29 cellular contexts compared by ENCODE assay signal in genomic region chr16:76235025-76235424, GRCh38. TPM values are rescaled to one million over a fixed set of nuclear protein-coding genes. Genes with fewer than 3 reads are reported as not detected.
A peak's percentile ranks its signal among the peaks of the same experiment; 100 is the strongest.
DNase-seq lines count a peak whose midpoint lies in the region; ATAC-seq and TF ChIP-seq lines count a peak whose summit lies in the region.
"Had no signal": no experiment of that assay in that cellular context is flagged by ENCODE, and none has a peak within 500 bp of the region (broad histone marks: within the 10 kb centered on the region; RNA-seq: fewer than 3 reads in every experiment).

No MANE protein-coding gene starts in this region.

- no peak for TF ChIP-seq POLR2A in IMR-90 (IDR thresholded peaks at IDR 0.05; ENCODE audit: low read depth, low read length)

- no peak overlapping the region for H3K9ac ChIP-seq in IMR-90 (ENCODE audit: low read depth, low read length)
- H3K9ac ChIP-seq in neuronal stem cell (ENCODE audit: low read depth, low read length, poor library complexity): peak overlapping the region; percentile 21
- H3K9ac ChIP-seq: GM23248 had no signal

- H4K8ac ChIP-seq in IMR-90 (ENCODE audit: low read depth in 2 of 2, low read length in 2 of 2): no peak overlapping the region
- H4K8ac ChIP-seq in neuronal stem cell (ENCODE audit: low read depth, low read length): peak overlapping the region; percentile 3

- H4K20me1 ChIP-seq in IMR-90 (ENCODE audit: insufficient read depth, low read length): no peaks in the 10 kb centered on the region

- H2BK120ac ChIP-seq in IMR-90 (ENCODE audit: low read depth, low read length) (no peak overlapping the region), neuronal stem cell (ENCODE audit: low read depth, low read length) (no peak overlapping the region)

- no peak overlapping the region for H3K23ac ChIP-seq in IMR-90 (ENCODE audit: low read depth, low read length)
- H3K23ac ChIP-seq in neuronal stem cell (ENCODE audit: low read depth, low read length, poor library complexity): peak overlapping the region; percentile 55

- in situ Hi-C loops in IMR-90 (cut with MboI; ENCODE audit: low sequenced_read_pairs): no loop called here

- intact Hi-C loops in IMR-90 (cut with micrococcal nuclease): no loop called here

- no peak overlapping the region for H3K4me2 ChIP-seq in IMR-90 (ENCODE audit: low read depth, low read length)
- no peak overlapping the region for H3K4me2 ChIP-seq in neuronal stem cell (ENCODE audit: insufficient read depth, low read length, poor library complexity, severe bottlenecking)

- H3K56ac ChIP-seq in IMR-90 (ENCODE audit: extremely low read depth, insufficient read depth, low read length): no peak overlapping the region

- H2BK15ac ChIP-seq in IMR-90 (ENCODE audit: low read depth, low read length) (no peak overlapping the region), neuronal stem cell (ENCODE audit: low read length) (no peak overlapping the region)

- H3K36me3 ChIP-seq in IMR-90 (ENCODE audit: control insufficient read depth, insufficient read depth, low read length) (no peaks in the 10 kb centered on the region), neuronal stem cell (replicated peaks in 1 of 2; ENCODE audit: control insufficient read depth in 2 of 2, insufficient read depth in 2 of 2, low read length in 2 of 2) (no peaks in the 10 kb centered on the region)
- H3K36me3 ChIP-seq: Peyer's patch had no signal

- H3K79me1 ChIP-seq in IMR-90 (ENCODE audit: low read depth in 1 of 2, low read length in 2 of 2) (no peaks in the 10 kb centered on the region), neuronal stem cell (ENCODE audit: low read depth, low read length) (peaks cover 2% of the 10 kb centered on the region)

- CTCF ChIA-PET in IMR-90 (lab: Yijun Ruan, JAX): no interaction called here

- no peak overlapping the region for H4K91ac ChIP-seq in IMR-90 (ENCODE audit: insufficient read depth, low read depth, low read length)
- H4K91ac ChIP-seq in neuronal stem cell (ENCODE audit: low read depth, low read length, poor library complexity): no peak overlapping the region

- peaks cover 8% of the 10 kb centered on the region; the same call in 1 of the 2 replicates for H3K9me3 ChIP-seq in IMR-90 (ENCODE audit: control insufficient read depth, insufficient read depth, low read length)
- peaks cover 0 to 3% of the 10 kb centered on the region in 2 donors for H3K9me3 ChIP-seq in neuronal stem cell (replicated peaks in 1 of 2; ENCODE audit: control insufficient read depth in 2 of 2, insufficient read depth in 1 of 2, low read depth in 1 of 2, low read length in 2 of 2)
- H3K9me3 ChIP-seq: Peyer's patch had no signal

- H3K4me3 ChIP-seq in IMR-90 (ENCODE audit: insufficient read depth, low read depth, low read length) (no peak overlapping the region), neuronal stem cell (ENCODE audit: low read length in 2 of 2) (no peak overlapping the region)
- H3K4me3 ChIP-seq: GM23248, K562, Peyer's patch had no signal

- no peak overlapping the region for H4K5ac ChIP-seq in IMR-90 (ENCODE audit: low read depth, low read length)

- no peak overlapping the region for H3K4ac ChIP-seq in IMR-90 (ENCODE audit: low read depth, low read length)
- no peak overlapping the region for H3K4ac ChIP-seq in neuronal stem cell (ENCODE audit: low read length)

- ATAC-seq in IMR-90 (ENCODE audit: low read depth) (no peak), omental fat pad (ENCODE audit: low FRiP score) (no peak), GM18519 (IDR thresholded peaks at IDR 0.05; ENCODE audit: low FRiP score, unreplicated experiment) (no peak)
- ATAC-seq: K562, Right ventricle myocardium inferior, T-helper 17 cell had no signal

- no peak overlapping the region for H2AK5ac ChIP-seq in IMR-90 (ENCODE audit: low read depth, low read length)
- no peak overlapping the region for H2AK5ac ChIP-seq in neuronal stem cell (ENCODE audit: low read depth, low read length)

- dilution Hi-C loops in IMR-90 (cut with HindIII; ENCODE audit: low sequenced_read_pairs, unreplicated experiment): no loop called here

- POLR2A ChIA-PET in IMR-90 (lab: Charles Lee; ENCODE audit: unreplicated experiment): interaction anchor here (0.6 kb wide), 1 partner anchor 19 kb away, joined by 3 read pairs; no protein-coding TSS in a partner anchor

- H3K4me1 ChIP-seq in IMR-90 (ENCODE audit: control insufficient read depth, insufficient read depth, low read length) (no peaks in the 10 kb centered on the region), neuronal stem cell (ENCODE audit: control insufficient read depth in 2 of 2, insufficient read depth in 1 of 2, low read depth in 1 of 2, low read length in 2 of 2) (no peaks in the 10 kb centered on the region)
- H3K4me1 ChIP-seq: Peyer's patch had no signal

- no peak overlapping the region for H2AFZ ChIP-seq in IMR-90 (replicated peaks; ENCODE audit: low read length, poor library complexity)
- H2AFZ ChIP-seq in neuronal stem cell (ENCODE audit: low read length): no peak overlapping the region
- H2AFZ ChIP-seq: GM23248 had no signal

- DNase-seq in IMR-90 (no peak), RPMI8226 (peak; percentile 50), neuronal stem cell (ENCODE audit: low spot score) (no peak), omental fat pad (ENCODE audit: low spot score) (no peak), middle frontal gyrus (ENCODE audit: extremely low spot score, low spot score) (no peak)
- DNase-seq: AML-193; C1 segment of cervical spinal cord; Calu3; CD8-positive, alpha-beta memory T cell; DMS153; GM23248; HCEC 1CT; MM.1S; NCI-H1048; NCI-H1417 treated with DMSO at 0.1 percent for 48 hours; NCI-H1930; NCI-H226; NCI-H510A treated with DMSO at 0.1 percent for 48 hours; NCI-H748 treated with DMSO at 0.1 percent for 48 hours; NK-92 treated with Interleukin-12 subunit alpha and Interleukin-12 subunit beta, amount 100 ng/mL, for 24 hours; Peyer's patch; T-helper 17 cell had no signal

- H3K14ac ChIP-seq in IMR-90 (replicated peaks; ENCODE audit: low read depth, low read length) (no peak overlapping the region), neuronal stem cell (ENCODE audit: low read length) (peak overlapping the region; percentile 56)

- TF ChIP-seq CTCF in C4-2B (conservative IDR thresholded peaks at IDR 0.05) (no peak), IMR-90 (conservative IDR thresholded peaks at IDR 0.05; ENCODE audit: low read depth, low read length) (no peak), omental fat pad (IDR thresholded peaks at IDR 0.05) (no peak)

- BruUV-seq in IMR-90 (replicated peaks; lab: Mats Ljungman, UMichigan): no TSS peak

- H3K27me3 ChIP-seq in IMR-90 (ENCODE audit: control insufficient read depth, insufficient read depth, low read length) (no peaks in the 10 kb centered on the region), neuronal stem cell (ENCODE audit: control insufficient read depth in 3 of 3, insufficient read depth in 3 of 3, low read depth in 1 of 3, low read length in 3 of 3) (no peaks in the 10 kb centered on the region)
- H3K27me3 ChIP-seq: Peyer's patch had no signal

- H2BK12ac ChIP-seq in neuronal stem cell (ENCODE audit: low read length): no peak overlapping the region

- no peak overlapping the region for H2BK20ac ChIP-seq in IMR-90 (ENCODE audit: low read depth, low read length)

- H2AK9ac ChIP-seq in IMR-90 (replicated peaks; ENCODE audit: low read depth, low read length, poor library complexity): peak overlapping the region; percentile 9

- no peak overlapping the region for H2BK5ac ChIP-seq in IMR-90 (ENCODE audit: low read depth, low read length, poor library complexity, severe bottlenecking)
- H2BK5ac ChIP-seq in neuronal stem cell (ENCODE audit: low read length): no peak overlapping the region

- no peak for TF ChIP-seq RAD21 in IMR-90 (IDR thresholded peaks at IDR 0.05; ENCODE audit: low read length)

- no peaks in the 10 kb centered on the region for H3K9me1 ChIP-seq in IMR-90 (ENCODE audit: insufficient read depth, low read length)

- H3K27ac ChIP-seq in C4-2B (peak overlapping the region; percentile 85), IMR-90 (ENCODE audit: insufficient read depth, low read length) (no peak overlapping the region), neuronal stem cell (replicated peaks; ENCODE audit: low read length) (no peak overlapping the region)
- H3K27ac ChIP-seq: GM23248, Peyer's patch had no signal

- 87% methylated on average over 13 of the region's 23 CpGs; no CpG with 5 or more reads in 1 of the 2 experiments for WGBS in IMR-90 (ENCODE audit: extremely low coverage in 2 of 2, insufficient read length in 1 of 2), 2 experiments
- no CpG with 5 or more reads among the region's 23 CpGs for WGBS in neuronal stem cell (ENCODE audit: extremely low coverage in 2 of 2, insufficient read length in 2 of 2, insufficient replicate concordance in 1 of 2), 2 donors

- H3K18ac ChIP-seq in IMR-90 (ENCODE audit: low read depth, low read length) (no peak overlapping the region), neuronal stem cell (ENCODE audit: low read length) (no peak overlapping the region)

TF ChIP-seq in IMR-90, 13 proteins besides CTCF, POLR2A, EP300 and RAD21 (continues in another document):
- TF ChIP-seq BHLHE40 (IDR thresholded peaks at IDR 0.05; ENCODE audit: low read depth, low read length) (no peak), ELK1 (IDR thresholded peaks at IDR 0.05; ENCODE audit: borderline replicate concordance, low read depth, low read length) (no peak), CHD1 (IDR thresholded peaks at IDR 0.05; ENCODE audit: low read depth, low read length) (no peak), NFE2L2 (IDR thresholded peaks at IDR 0.05; ENCODE audit: low read depth, low read length) (no peak), FOS (IDR thresholded peaks at IDR 0.05; ENCODE audit: low read depth, low read length) (no peak)

RNA-seq across cellular contexts. Expression of gene CNTNAP4, which starts 42.2 kb away (rescaled TPM):
- total RNA-seq in IMR-90 (2012; rRNA removed) (not detected in 2 replicates), omental fat pad (not detected)
- polyA plus RNA-seq in IMR-90 (2012; rRNA removed): not detected in 2 replicates
- polyA plus RNA-seq in IMR-90 (2012; cell fraction: cytosol; rRNA removed): not detected in 2 replicates
- not detected in 2 replicates for polyA plus RNA-seq in IMR-90 (2012; cell fraction: nucleus; rRNA removed; ENCODE audit: low replicate concordance)
- not detected for polyA plus RNA-seq in neuronal stem cell (2013, experiment 1 of 2)
- not detected for polyA plus RNA-seq in neuronal stem cell (2013, experiment 2 of 2)
- total RNA-seq: A172; Calu3; CD8-positive, alpha-beta memory T cell; GM23248; K562; LHCN-M2; Peyer's patch; Right ventricle myocardium inferior; T-helper 17 cell had no signal
- polyA plus RNA-seq: AG04450; CD8-positive, alpha-beta memory T cell; GM23248; K562 had no signal
